8 cellular contexts compared by ENCODE assay signal in genomic region chr2:64636105-64636873, GRCh38. TPM values are rescaled to one million over a fixed set of nuclear protein-coding genes. Genes with fewer than 3 reads are reported as not detected.
A peak's percentile ranks its signal among the peaks of the same experiment; 100 is the strongest.
DNase-seq lines count a peak whose midpoint lies in the region; ATAC-seq and TF ChIP-seq lines count a peak whose summit lies in the region.

No MANE protein-coding gene starts in this region.

- no peak overlapping the region for H3K4me3 ChIP-seq in sigmoid colon
- no peak overlapping the region for H3K4me3 ChIP-seq in suprapubic skin
- no peak overlapping the region for H3K4me3 ChIP-seq in breast epithelium

- DNase-seq in activated CD8-positive, alpha-beta memory T cell treated with anti-CD3 and anti-CD28 coated beads, Interleukin-2, amount 10 ng/mL, durations not matched to agents 7 days and 5 days = peak; percentile 53
- DNase-seq in activated CD8-positive, alpha-beta memory T cell treated with anti-CD3 and anti-CD28 coated beads, Interleukin-2, amount 50 U/mL, for 48 hours = no peak
- DNase-seq in T-helper 2 cell treated with Interferon-gamma antibody and Interleukin-4, amounts not matched to agents 5 μg/mL and 100 μg/mL, for 36 hours (ENCODE audit: low spot score) = no peak
- DNase-seq in sigmoid colon = peak; percentile 40
- DNase-seq in suprapubic skin (ENCODE audit: low spot score in 2 of 2) = no peak
- no peak for DNase-seq in activated CD4-positive, alpha-beta T cell treated with anti-CD3 and anti-CD28 coated beads, Interleukin-2, amount 50 U/mL, for 48 hours
- DNase-seq in breast epithelium (ENCODE audit: low spot score in 2 of 2) = no peak

- peak overlapping the region; percentile 38 for H3K4me3 Mint-ChIP-seq in activated CD8-positive, alpha-beta memory T cell treated with anti-CD3 and anti-CD28 coated beads, Interleukin-2, amount 10 ng/mL, durations not matched to agents 7 days and 5 days
- peak overlapping the region; percentile 69 for H3K4me3 Mint-ChIP-seq in T-helper 2 cell treated with Interferon-gamma antibody and Interleukin-4, amounts not matched to agents 5 μg/mL and 100 μg/mL, for 36 hours

- 62 to 88% methylated on average over 36 of the region's 36 CpGs for WGBS in sigmoid colon, 2 donors
- 58% methylated on average over 28 of the region's 36 CpGs for WGBS in suprapubic skin

- H3K9me3 Mint-ChIP-seq in activated CD8-positive, alpha-beta memory T cell treated with anti-CD3 and anti-CD28 coated beads, Interleukin-2, amount 10 ng/mL, durations not matched to agents 7 days and 5 days (ENCODE audit: low read depth) = no peaks in the 10 kb centered on the region
- no peaks in the 10 kb centered on the region for H3K9me3 Mint-ChIP-seq in T-helper 2 cell treated with Interferon-gamma antibody and Interleukin-4, amounts not matched to agents 5 μg/mL and 100 μg/mL, for 36 hours

- H3K36me3 ChIP-seq in sigmoid colon = peaks cover 7 to 22% (median 10%) of the 10 kb centered on the region in 4 donors
- H3K36me3 ChIP-seq in suprapubic skin = peaks cover 22% of the 10 kb centered on the region
- H3K36me3 ChIP-seq in breast epithelium = no peaks in the 10 kb centered on the region

- H3K9me3 ChIP-seq in sigmoid colon (no peaks in the 10 kb centered on the region), suprapubic skin (no peaks in the 10 kb centered on the region), breast epithelium (no peaks in the 10 kb centered on the region)

- no peaks in the 10 kb centered on the region for H3K27me3 Mint-ChIP-seq in activated CD8-positive, alpha-beta memory T cell treated with anti-CD3 and anti-CD28 coated beads, Interleukin-2, amount 10 ng/mL, durations not matched to agents 7 days and 5 days
- no peaks in the 10 kb centered on the region for H3K27me3 Mint-ChIP-seq in T-helper 2 cell treated with Interferon-gamma antibody and Interleukin-4, amounts not matched to agents 5 μg/mL and 100 μg/mL, for 36 hours (ENCODE audit: low read depth)

- CTCF ChIA-PET in activated CD8-positive, alpha-beta memory T cell treated with anti-CD3 and anti-CD28 coated beads, Interleukin-2, amount 10 ng/mL, durations not matched to agents 7 days and 5 days (lab: Charles Lee) = interaction anchor here (0.9 to 5.1 kb wide), 10 partner anchors 9 to 237 kb away, joined by 3 to 27 read pairs (median 6); partner anchors contain the start of gene SERTAD2

- H3K27me3 ChIP-seq in sigmoid colon (no peaks in the 10 kb centered on the region), suprapubic skin (no peaks in the 10 kb centered on the region), breast epithelium (no peaks in the 10 kb centered on the region)

- peaks cover 26% of the 10 kb centered on the region for H3K36me3 Mint-ChIP-seq in activated CD8-positive, alpha-beta memory T cell treated with anti-CD3 and anti-CD28 coated beads, Interleukin-2, amount 10 ng/mL, durations not matched to agents 7 days and 5 days
- peaks cover 36% of the 10 kb centered on the region for H3K36me3 Mint-ChIP-seq in T-helper 2 cell treated with Interferon-gamma antibody and Interleukin-4, amounts not matched to agents 5 μg/mL and 100 μg/mL, for 36 hours (ENCODE audit: low read depth)

- H3K4me1 Mint-ChIP-seq in activated CD8-positive, alpha-beta memory T cell treated with anti-CD3 and anti-CD28 coated beads, Interleukin-2, amount 10 ng/mL, durations not matched to agents 7 days and 5 days = peaks cover 51% of the 10 kb centered on the region
- peaks cover 52% of the 10 kb centered on the region for H3K4me1 Mint-ChIP-seq in T-helper 2 cell treated with Interferon-gamma antibody and Interleukin-4, amounts not matched to agents 5 μg/mL and 100 μg/mL, for 36 hours (ENCODE audit: low read depth)

- TF ChIP-seq EP300 in sigmoid colon (IDR thresholded peaks at IDR 0.05) (no peak), suprapubic skin (IDR thresholded peaks at IDR 0.05) (no peak)

- H3K4me1 ChIP-seq in sigmoid colon (peaks cover 0 to 61% (median 33%) of the 10 kb centered on the region in 4 donors), suprapubic skin (peaks cover 86% of the 10 kb centered on the region), breast epithelium (no peaks in the 10 kb centered on the region)

- H3K27ac ChIP-seq in sigmoid colon (no peak overlapping the region), suprapubic skin (no peak overlapping the region), breast epithelium (no peak overlapping the region)

- peak; percentile 65 for ATAC-seq in activated CD8-positive, alpha-beta memory T cell treated with anti-CD3 and anti-CD28 coated beads, Interleukin-2, amount 10 ng/mL, durations not matched to agents 7 days and 5 days
- ATAC-seq in HG02981 (IDR thresholded peaks at IDR 0.05; ENCODE audit: unreplicated experiment) = peak; percentile 68

- no peak for TF ChIP-seq POLR2A in sigmoid colon (IDR thresholded peaks at IDR 0.05)
- TF ChIP-seq POLR2A in suprapubic skin (IDR thresholded peaks at IDR 0.05) = no peak
- no peak for TF ChIP-seq POLR2A in breast epithelium (IDR thresholded peaks at IDR 0.05)

- H3K27ac Mint-ChIP-seq in activated CD8-positive, alpha-beta memory T cell treated with anti-CD3 and anti-CD28 coated beads, Interleukin-2, amount 10 ng/mL, durations not matched to agents 7 days and 5 days = peak overlapping the region; percentile 85
- H3K27ac Mint-ChIP-seq in T-helper 2 cell treated with Interferon-gamma antibody and Interleukin-4, amounts not matched to agents 5 μg/mL and 100 μg/mL, for 36 hours = peak overlapping the region; percentile 79

- intact Hi-C loops in sigmoid colon (cut with DNase I) (no loop called here), breast epithelium (cut with DNase I; ENCODE audit: low total_unique reads) (no loop called here)

- TF ChIP-seq CTCF in sigmoid colon (IDR thresholded peaks at IDR 0.05) = no peak
- no peak for TF ChIP-seq CTCF in suprapubic skin (IDR thresholded peaks at IDR 0.05)
- no peak for TF ChIP-seq CTCF in breast epithelium (IDR thresholded peaks at IDR 0.05)

RNA-seq across cellular contexts. Expression of gene SERTAD2, which starts 17.4 kb away (rescaled TPM):
- total RNA-seq in activated CD8-positive, alpha-beta memory T cell treated with anti-CD3 and anti-CD28 coated beads, Interleukin-2, amount 10 ng/mL, durations not matched to agents 7 days and 5 days = 10 to 100 TPM; 24.3 to 53.7 TPM
- total RNA-seq in sigmoid colon (10 to 100 TPM in 2 of 4 donors, 1 to 10 TPM in 2; 7.2 to 14.3 (median 10.5) TPM), suprapubic skin (10 to 100 TPM; 23.7 to 36.4 (median 30.9) TPM), breast epithelium (10 to 100 TPM; 12.8 to 20.0 (median 17.0) TPM)
- polyA plus RNA-seq in sigmoid colon = 10 to 100 TPM in 1 of 3 donors, 1 to 10 TPM in 2; 6.9 to 13.8 (median 8.4) TPM

Comparison
In these comparisons a context has a peak if more than half of its experiments do, and no peak if none do; other contexts are left out.
1. DNase-seq: peak in activated CD8-positive, alpha-beta memory T cell treated with anti-CD3 and anti-CD28 coated beads, Interleukin-2, amount 10 ng/mL, durations not matched to agents 7 days and 5 days (single experiment) and sigmoid colon (single experiment); none in activated CD8-positive, alpha-beta memory T cell treated with anti-CD3 and anti-CD28 coated beads, Interleukin-2, amount 50 U/mL, for 48 hours (single experiment), T-helper 2 cell treated with Interferon-gamma antibody and Interleukin-4, amounts not matched to agents 5 μg/mL and 100 μg/mL, for 36 hours (single experiment), suprapubic skin (0 of 2), activated CD4-positive, alpha-beta T cell treated with anti-CD3 and anti-CD28 coated beads, Interleukin-2, amount 50 U/mL, for 48 hours (0 of 2) and breast epithelium (0 of 2).